ENCODE assay signal across 9 cellular contexts in genomic region chr12:101939856-101940265, GRCh38.
DNase-seq lines count a peak whose midpoint lies in the region; ATAC-seq and TF ChIP-seq lines count a peak whose summit lies in the region.
"Had no signal": no experiment of that assay in that cellular context is flagged by ENCODE, and none has a peak within 500 bp of the region (broad histone marks: within the 10 kb centered on the region; RNA-seq: fewer than 3 reads in every experiment).

No MANE protein-coding gene starts in this region.

- no peaks in the 10 kb centered on the region for H4K20me1 ChIP-seq in Karpas-422 (ENCODE audit: insufficient read depth, low read depth, low read length)
- H4K20me1 ChIP-seq: BLaER1 treated with 17β-estradiol and CSF1 and Interleukin-3, amounts not matched to agents 10 nM and 100 nM had no signal

- H3K9me2 ChIP-seq in Karpas-422 (replicated peaks; ENCODE audit: insufficient read depth, low read length) = no peaks in the 10 kb centered on the region

- peaks cover 25% of the 10 kb centered on the region for H3K4me1 ChIP-seq in Karpas-422 (ENCODE audit: low read length)
- H3K4me1 ChIP-seq in psoas muscle = no peaks in the 10 kb centered on the region

- H3K4me3 ChIP-seq in Karpas-422 (ENCODE audit: low read length) (no peak overlapping the region), psoas muscle (no peak overlapping the region)
- H3K4me3 ChIP-seq: BLaER1 treated with 17β-estradiol and CSF1 and Interleukin-3, amounts not matched to agents 10 nM and 100 nM had no signal

- no peak overlapping the region for H2AFZ ChIP-seq in Karpas-422 (ENCODE audit: low read length)

- H3K9me3 ChIP-seq in Karpas-422 (ENCODE audit: low read length) = no peaks in the 10 kb centered on the region
- H3K9me3 ChIP-seq in psoas muscle = no peaks in the 10 kb centered on the region
- H3K9me3 ChIP-seq: BLaER1 treated with 17β-estradiol and CSF1 and Interleukin-3, amounts not matched to agents 10 nM and 100 nM had no signal

- H3K36me3 ChIP-seq in Karpas-422 (ENCODE audit: insufficient read depth, low read length) (no peaks in the 10 kb centered on the region), psoas muscle (ENCODE audit: insufficient read depth in 1 of 2, low read depth in 1 of 2) (no peaks in the 10 kb centered on the region)
- H3K36me3 ChIP-seq: BLaER1 treated with 17β-estradiol and CSF1 and Interleukin-3, amounts not matched to agents 10 nM and 100 nM had no signal

- peak; percentile 42 to 74 (median 62) for ATAC-seq in psoas muscle
- no peak for ATAC-seq in HG02852 (IDR thresholded peaks at IDR 0.05; ENCODE audit: unreplicated experiment)

- H3K27me3 Mint-ChIP-seq in glutamatergic neuron (ENCODE audit: unreplicated experiment) = no peaks in the 10 kb centered on the region

- no peaks in the 10 kb centered on the region for H3K9me3 Mint-ChIP-seq in glutamatergic neuron (ENCODE audit: unreplicated experiment)

- H3K4me3 Mint-ChIP-seq in glutamatergic neuron (ENCODE audit: unreplicated experiment) = no peak overlapping the region

- intact Hi-C loops in psoas muscle (cut with DNase I) = loop anchor here (5.0 to 10.0 kb wide), 5 partner anchors 175 to 827 kb away; partner anchors contain the start of gene IGF1 (in 2 of the 2)

- no peaks in the 10 kb centered on the region for H3K79me2 ChIP-seq in Karpas-422 (ENCODE audit: low read length)

- DNase-seq in NCI-H1436 (lab: John Stamatoyannopoulos, UW) = peak; percentile 42
- DNase-seq in NCI-H1436 treated with DMSO at 0.1 percent for 48 hours (lab: John Stamatoyannopoulos, UW) = no peak
- peak; percentile 87 for DNase-seq in Karpas-422
- DNase-seq in RPMI8226 = peak; percentile 60
- peak; percentile 22 for DNase-seq in activated gamma-delta T cell treated with anti-CD3 and anti-CD28 coated beads, Interleukin-2, amount 50 U/mL, for 16 hours (ENCODE audit: low read depth)
- peak; percentile 40 for DNase-seq in glutamatergic neuron
- DNase-seq in psoas muscle = peak in 1 of 2 donors; percentile 25

- H3K27me3 ChIP-seq in Karpas-422 (ENCODE audit: low read length) (no peaks in the 10 kb centered on the region), psoas muscle (ENCODE audit: insufficient read depth in 3 of 3, low read length in 2 of 3) (no peaks in the 10 kb centered on the region)
- H3K27me3 ChIP-seq: BLaER1 treated with 17β-estradiol and CSF1 and Interleukin-3, amounts not matched to agents 10 nM and 100 nM had no signal

- TF ChIP-seq CTCF in glutamatergic neuron (IDR thresholded peaks at IDR 0.05; ENCODE audit: partially characterized antibody, unreplicated experiment) (peak; percentile 70), psoas muscle (IDR thresholded peaks at IDR 0.05) (peak; percentile 70)

- no peak overlapping the region for H3K27ac Mint-ChIP-seq in glutamatergic neuron (ENCODE audit: unreplicated experiment)

- H3K27ac ChIP-seq in Karpas-422 (ENCODE audit: low read length) (no peak overlapping the region), psoas muscle (peak overlapping the region; percentile 61)
- H3K27ac ChIP-seq: BLaER1 treated with 17β-estradiol and CSF1 and Interleukin-3, amounts not matched to agents 10 nM and 100 nM had no signal

- H3K4me1 Mint-ChIP-seq in glutamatergic neuron (ENCODE audit: low read depth, unreplicated experiment) = no peaks in the 10 kb centered on the region

- 2 to 7% (median 4%) methylated on average over 3 of the region's 3 CpGs for WGBS in psoas muscle, 3 donors

- no peaks in the 10 kb centered on the region for H3K36me3 Mint-ChIP-seq in glutamatergic neuron (ENCODE audit: unreplicated experiment)

- H3K4me2 ChIP-seq in Karpas-422 (ENCODE audit: low read depth, low read length, poor library complexity, severe bottlenecking) = no peak overlapping the region

- H3K9ac ChIP-seq in Karpas-422 (ENCODE audit: low read length) = no peak overlapping the region
- H3K9ac ChIP-seq: BLaER1 treated with 17β-estradiol and CSF1 and Interleukin-3, amounts not matched to agents 10 nM and 100 nM had no signal
